Comparison of ENCODE assay signal across 1 cellular context in the genomic region with DNA sequence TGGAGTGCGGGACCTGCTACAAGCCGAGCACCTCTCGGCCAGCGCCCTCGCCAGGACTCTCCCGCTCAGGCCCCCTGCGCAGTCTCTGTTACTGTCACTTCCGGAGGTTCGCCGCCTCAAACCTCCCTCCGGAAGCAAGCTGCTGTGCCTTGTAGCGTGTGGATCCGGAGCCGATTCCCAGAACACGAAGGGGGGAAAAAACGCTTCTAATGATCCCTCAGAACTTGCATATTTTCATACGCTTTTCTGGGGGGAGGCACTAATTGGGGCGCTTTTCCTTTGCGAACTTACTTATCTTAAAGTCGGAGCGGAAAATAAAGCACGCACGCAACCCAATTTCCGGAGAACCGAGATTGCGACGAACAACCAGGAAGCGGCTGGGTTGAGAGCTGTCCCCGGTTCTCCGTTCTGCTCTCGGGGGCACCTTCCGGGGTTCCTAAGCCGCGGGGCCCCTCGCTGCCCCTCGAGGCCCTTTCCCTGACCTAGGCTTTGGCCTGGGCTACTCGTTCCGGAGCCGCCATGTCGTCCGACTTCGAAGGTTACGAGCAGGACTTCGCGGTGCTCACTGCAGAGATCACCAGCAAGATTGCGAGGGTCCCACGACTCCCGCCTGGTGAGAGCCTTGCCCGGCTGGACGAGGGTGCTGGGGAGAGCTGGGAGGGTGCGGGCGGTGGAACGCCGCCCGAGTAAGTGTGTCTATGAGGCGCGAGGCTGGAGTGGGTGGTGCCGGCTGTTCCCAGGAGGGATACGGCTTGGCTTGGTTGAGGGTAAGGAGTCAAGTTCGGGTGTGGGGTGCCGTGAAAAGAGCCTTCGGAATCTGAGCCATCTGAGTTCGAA.
A peak's percentile ranks its signal among the peaks of the same experiment; 100 is the strongest.
TF ChIP-seq lines count a peak whose summit lies in the region.

A gene (plus strand): TSS at position 361 of the 837 bp plus-strand sequence. CDS start 159 bp downstream, at position 520.
A gene with protein sequence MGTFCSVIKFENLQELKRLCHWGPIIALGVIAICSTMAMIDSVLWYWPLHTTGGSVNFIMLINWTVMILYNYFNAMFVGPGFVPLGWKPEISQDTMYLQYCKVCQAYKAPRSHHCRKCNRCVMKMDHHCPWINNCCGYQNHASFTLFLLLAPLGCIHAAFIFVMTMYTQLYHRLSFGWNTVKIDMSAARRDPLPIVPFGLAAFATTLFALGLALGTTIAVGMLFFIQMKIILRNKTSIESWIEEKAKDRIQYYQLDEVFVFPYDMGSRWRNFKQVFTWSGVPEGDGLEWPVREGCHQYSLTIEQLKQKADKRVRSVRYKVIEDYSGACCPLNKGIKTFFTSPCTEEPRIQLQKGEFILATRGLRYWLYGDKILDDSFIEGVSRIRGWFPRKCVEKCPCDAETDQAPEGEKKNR (minus strand): TSS at position 60 of the 837 bp plus-strand sequence. CDS start 1,478 bp downstream, outside the sequence.

TF ChIP-seq in K562, 482 proteins besides CTCF, POLR2A, EP300 and RAD21 (continued from another document and continues in another):
- TF ChIP-seq, protein P1, sequence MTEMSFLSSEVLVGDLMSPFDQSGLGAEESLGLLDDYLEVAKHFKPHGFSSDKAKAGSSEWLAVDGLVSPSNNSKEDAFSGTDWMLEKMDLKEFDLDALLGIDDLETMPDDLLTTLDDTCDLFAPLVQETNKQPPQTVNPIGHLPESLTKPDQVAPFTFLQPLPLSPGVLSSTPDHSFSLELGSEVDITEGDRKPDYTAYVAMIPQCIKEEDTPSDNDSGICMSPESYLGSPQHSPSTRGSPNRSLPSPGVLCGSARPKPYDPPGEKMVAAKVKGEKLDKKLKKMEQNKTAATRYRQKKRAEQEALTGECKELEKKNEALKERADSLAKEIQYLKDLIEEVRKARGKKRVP (CRISPR knock-in tag; IDR thresholded peaks at IDR 0.05) = no peak
- TF ChIP-seq TSC22D4 (tag; IDR thresholded peaks at IDR 0.05) (no peak), DDX20 (tag; IDR thresholded peaks at IDR 0.05; ENCODE audit: low read depth) (no peak), MEIS2 (IDR thresholded peaks at IDR 0.05; ENCODE audit: partially characterized antibody) (no peak), ETV5 (CRISPR knock-in tag; IDR thresholded peaks at IDR 0.05; ENCODE audit: low read depth) (peak; percentile 26; the same call in 1 of the 2 replicates), SIN3B (IDR thresholded peaks at IDR 0.05; ENCODE audit: low read depth) (peak; percentile 95), STAT5B (CRISPR knock-in tag; IDR thresholded peaks at IDR 0.05) (no peak), GABPA (tag; conservative IDR thresholded peaks at IDR 0.05; ENCODE audit: low read depth) (peak; percentile 97), ZNF785 (CRISPR knock-in tag; IDR thresholded peaks at IDR 0.05) (no peak), ZC3H8 (IDR thresholded peaks at IDR 0.05) (no peak), KAT8 (IDR thresholded peaks at IDR 0.05; ENCODE audit: low read depth) (peak; percentile 76), CTBP1 (IDR thresholded peaks at IDR 0.05; ENCODE audit: borderline replicate concordance) (peak; percentile 50; the same call in 1 of the 2 replicates), XRCC4 (IDR thresholded peaks at IDR 0.05; ENCODE audit: extremely low read depth, insufficient read depth, insufficient read length) (no peak), CSDE1 (IDR thresholded peaks at IDR 0.05) (0 out of 4 replicates have a peak, but pooled peaks of 1 of the 2 experiments have one; percentile 28), ZNF79 (CRISPR knock-in tag; IDR thresholded peaks at IDR 0.05; ENCODE audit: low read depth) (no peak), NFXL1 (CRISPR knock-in tag; IDR thresholded peaks at IDR 0.05) (no peak), NR3C1 (CRISPR knock-in tag; IDR thresholded peaks at IDR 0.05) (no peak), MTA3 (IDR thresholded peaks at IDR 0.05; ENCODE audit: borderline replicate concordance) (no peak), NR2C2 (CRISPR knock-in tag; IDR thresholded peaks at IDR 0.05) (no peak), NR2C2 (tag; IDR thresholded peaks at IDR 0.05) (peak; percentile 83), HMG20A (CRISPR knock-in tag; conservative IDR thresholded peaks at IDR 0.05) (no peak), SNRNP70 (optimal IDR thresholded peaks at IDR 0.05; ENCODE audit: low read depth, low read length) (no peak), RBFOX2 (IDR thresholded peaks at IDR 0.05; ENCODE audit: low read depth, low read length) (peak; percentile 89), ETV1 (tag; conservative IDR thresholded peaks at IDR 0.05; ENCODE audit: low read depth) (peak; percentile 86), MIER1 (IDR thresholded peaks at IDR 0.05; ENCODE audit: low read depth) (no peak)
- TF ChIP-seq, protein P2, sequence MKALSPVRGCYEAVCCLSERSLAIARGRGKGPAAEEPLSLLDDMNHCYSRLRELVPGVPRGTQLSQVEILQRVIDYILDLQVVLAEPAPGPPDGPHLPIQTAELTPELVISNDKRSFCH (CRISPR knock-in tag; IDR thresholded peaks at IDR 0.05) = no peak
- TF ChIP-seq, protein P2 (tag; IDR thresholded peaks at IDR 0.05) = 0 out of 2 replicates have a peak, but pooled peaks have one; percentile 21
- TF ChIP-seq, protein P3, sequence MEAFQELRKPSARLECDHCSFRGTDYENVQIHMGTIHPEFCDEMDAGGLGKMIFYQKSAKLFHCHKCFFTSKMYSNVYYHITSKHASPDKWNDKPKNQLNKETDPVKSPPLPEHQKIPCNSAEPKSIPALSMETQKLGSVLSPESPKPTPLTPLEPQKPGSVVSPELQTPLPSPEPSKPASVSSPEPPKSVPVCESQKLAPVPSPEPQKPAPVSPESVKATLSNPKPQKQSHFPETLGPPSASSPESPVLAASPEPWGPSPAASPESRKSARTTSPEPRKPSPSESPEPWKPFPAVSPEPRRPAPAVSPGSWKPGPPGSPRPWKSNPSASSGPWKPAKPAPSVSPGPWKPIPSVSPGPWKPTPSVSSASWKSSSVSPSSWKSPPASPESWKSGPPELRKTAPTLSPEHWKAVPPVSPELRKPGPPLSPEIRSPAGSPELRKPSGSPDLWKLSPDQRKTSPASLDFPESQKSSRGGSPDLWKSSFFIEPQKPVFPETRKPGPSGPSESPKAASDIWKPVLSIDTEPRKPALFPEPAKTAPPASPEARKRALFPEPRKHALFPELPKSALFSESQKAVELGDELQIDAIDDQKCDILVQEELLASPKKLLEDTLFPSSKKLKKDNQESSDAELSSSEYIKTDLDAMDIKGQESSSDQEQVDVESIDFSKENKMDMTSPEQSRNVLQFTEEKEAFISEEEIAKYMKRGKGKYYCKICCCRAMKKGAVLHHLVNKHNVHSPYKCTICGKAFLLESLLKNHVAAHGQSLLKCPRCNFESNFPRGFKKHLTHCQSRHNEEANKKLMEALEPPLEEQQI (IDR thresholded peaks at IDR 0.05) = peak; percentile 66; the same call in 1 of the 2 replicates
- TF ChIP-seq, protein P4, sequence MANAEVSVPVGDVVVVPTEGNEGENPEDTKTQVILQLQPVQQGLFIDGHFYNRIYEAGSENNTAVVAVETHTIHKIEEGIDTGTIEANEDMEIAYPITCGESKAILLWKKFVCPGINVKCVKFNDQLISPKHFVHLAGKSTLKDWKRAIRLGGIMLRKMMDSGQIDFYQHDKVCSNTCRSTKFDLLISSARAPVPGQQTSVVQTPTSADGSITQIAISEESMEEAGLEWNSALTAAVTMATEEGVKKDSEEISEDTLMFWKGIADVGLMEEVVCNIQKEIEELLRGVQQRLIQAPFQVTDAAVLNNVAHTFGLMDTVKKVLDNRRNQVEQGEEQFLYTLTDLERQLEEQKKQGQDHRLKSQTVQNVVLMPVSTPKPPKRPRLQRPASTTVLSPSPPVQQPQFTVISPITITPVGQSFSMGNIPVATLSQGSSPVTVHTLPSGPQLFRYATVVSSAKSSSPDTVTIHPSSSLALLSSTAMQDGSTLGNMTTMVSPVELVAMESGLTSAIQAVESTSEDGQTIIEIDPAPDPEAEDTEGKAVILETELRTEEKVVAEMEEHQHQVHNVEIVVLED (CRISPR knock-in tag; IDR thresholded peaks at IDR 0.05) = no peak
- TF ChIP-seq, protein P5, sequence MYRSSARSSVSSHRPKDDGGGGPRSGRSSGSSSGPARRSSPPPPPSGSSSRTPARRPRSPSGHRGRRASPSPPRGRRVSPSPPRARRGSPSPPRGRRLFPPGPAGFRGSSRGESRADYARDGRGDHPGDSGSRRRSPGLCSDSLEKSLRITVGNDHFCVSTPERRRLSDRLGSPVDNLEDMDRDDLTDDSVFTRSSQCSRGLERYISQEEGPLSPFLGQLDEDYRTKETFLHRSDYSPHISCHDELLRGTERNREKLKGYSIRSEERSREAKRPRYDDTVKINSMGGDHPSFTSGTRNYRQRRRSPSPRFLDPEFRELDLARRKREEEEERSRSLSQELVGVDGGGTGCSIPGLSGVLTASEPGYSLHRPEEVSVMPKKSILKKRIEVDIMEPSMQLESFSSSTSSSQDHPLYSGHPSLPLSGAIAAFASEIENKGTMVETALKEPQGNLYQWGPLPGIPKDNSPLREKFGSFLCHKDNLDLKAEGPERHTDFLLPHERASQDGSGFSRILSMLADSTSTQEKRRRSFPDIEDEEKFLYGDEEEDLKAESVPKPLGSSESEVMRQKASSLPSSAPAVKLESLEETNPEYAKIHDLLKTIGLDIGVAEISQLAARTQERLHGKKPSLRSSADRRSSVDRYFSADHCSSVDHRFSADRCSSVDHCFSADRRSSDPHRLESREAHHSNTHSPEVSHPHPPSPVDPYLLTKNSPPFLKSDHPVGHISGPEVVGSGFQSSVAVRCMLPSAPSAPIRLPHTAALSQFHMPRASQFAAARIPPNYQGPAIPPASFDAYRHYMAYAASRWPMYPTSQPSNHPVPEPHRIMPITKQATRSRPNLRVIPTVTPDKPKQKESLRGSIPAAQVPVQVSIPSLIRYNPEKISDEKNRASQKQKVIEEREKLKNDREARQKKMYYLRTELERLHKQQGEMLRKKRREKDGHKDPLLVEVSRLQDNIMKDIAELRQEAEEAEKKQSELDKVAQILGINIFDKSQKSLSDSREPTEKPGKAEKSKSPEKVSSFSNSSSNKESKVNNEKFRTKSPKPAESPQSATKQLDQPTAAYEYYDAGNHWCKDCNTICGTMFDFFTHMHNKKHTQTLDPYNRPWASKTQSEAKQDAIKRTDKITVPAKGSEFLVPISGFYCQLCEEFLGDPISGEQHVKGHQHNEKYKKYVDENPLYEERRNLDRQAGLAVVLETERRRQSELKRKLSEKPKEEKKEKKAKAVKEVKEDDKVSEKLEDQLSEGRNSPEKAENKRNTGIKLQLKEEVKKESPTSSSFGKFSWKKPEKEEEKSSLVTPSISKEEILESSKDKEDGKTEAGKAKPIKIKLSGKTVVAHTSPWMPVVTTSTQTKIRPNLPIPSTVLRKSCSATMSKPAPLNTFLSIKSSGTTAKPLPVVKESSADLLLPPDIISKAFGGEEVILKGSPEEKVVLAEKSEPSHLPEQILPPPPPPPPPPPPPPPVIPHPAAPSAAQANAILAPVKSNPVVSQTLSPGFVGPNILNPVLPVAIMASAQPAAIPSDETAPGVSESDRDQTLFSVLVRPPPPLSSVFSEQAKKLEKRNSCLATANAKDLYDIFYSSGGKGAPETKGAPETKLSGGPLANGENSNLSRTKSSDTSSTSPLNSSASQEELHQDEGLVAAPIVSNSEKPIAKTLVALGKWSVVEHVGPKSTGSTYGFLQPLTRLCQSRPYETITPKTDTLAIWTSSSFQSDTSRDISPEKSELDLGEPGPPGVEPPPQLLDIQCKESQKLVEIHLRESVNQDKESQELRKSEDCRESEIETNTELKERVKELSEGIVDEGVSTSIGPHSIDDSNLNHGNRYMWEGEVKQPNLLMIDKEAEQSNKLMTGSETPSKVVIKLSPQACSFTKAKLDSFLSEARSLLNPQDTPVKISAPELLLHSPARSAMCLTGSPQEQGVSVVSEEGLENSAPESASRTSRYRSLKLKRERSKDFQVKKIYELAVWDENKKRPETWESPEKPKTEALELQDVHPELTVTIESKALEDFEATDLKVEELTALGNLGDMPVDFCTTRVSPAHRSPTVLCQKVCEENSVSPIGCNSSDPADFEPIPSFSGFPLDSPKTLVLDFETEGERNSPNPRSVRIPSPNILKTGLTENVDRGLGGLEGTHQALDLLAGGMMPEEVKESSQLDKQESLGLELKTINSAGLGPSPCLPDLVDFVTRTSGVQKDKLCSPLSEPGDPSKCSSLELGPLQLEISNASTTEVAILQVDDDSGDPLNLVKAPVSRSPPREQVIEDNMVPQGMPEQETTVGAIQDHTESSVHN (IDR thresholded peaks at IDR 0.05; ENCODE audit: borderline replicate concordance in 1 of 2, low read depth in 1 of 2) = no peak
- TF ChIP-seq, protein P6, sequence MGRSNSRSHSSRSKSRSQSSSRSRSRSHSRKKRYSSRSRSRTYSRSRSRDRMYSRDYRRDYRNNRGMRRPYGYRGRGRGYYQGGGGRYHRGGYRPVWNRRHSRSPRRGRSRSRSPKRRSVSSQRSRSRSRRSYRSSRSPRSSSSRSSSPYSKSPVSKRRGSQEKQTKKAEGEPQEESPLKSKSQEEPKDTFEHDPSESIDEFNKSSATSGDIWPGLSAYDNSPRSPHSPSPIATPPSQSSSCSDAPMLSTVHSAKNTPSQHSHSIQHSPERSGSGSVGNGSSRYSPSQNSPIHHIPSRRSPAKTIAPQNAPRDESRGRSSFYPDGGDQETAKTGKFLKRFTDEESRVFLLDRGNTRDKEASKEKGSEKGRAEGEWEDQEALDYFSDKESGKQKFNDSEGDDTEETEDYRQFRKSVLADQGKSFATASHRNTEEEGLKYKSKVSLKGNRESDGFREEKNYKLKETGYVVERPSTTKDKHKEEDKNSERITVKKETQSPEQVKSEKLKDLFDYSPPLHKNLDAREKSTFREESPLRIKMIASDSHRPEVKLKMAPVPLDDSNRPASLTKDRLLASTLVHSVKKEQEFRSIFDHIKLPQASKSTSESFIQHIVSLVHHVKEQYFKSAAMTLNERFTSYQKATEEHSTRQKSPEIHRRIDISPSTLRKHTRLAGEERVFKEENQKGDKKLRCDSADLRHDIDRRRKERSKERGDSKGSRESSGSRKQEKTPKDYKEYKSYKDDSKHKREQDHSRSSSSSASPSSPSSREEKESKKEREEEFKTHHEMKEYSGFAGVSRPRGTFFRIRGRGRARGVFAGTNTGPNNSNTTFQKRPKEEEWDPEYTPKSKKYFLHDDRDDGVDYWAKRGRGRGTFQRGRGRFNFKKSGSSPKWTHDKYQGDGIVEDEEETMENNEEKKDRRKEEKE (IDR thresholded peaks at IDR 0.05; ENCODE audit: borderline replicate concordance in 1 of 2, control insufficient read depth in 1 of 2, low read depth in 2 of 2, low read length in 1 of 2) = 0 out of 4 replicates have a peak, but pooled peaks of 1 of the 2 experiments have one; percentile 63
- TF ChIP-seq, protein P7, sequence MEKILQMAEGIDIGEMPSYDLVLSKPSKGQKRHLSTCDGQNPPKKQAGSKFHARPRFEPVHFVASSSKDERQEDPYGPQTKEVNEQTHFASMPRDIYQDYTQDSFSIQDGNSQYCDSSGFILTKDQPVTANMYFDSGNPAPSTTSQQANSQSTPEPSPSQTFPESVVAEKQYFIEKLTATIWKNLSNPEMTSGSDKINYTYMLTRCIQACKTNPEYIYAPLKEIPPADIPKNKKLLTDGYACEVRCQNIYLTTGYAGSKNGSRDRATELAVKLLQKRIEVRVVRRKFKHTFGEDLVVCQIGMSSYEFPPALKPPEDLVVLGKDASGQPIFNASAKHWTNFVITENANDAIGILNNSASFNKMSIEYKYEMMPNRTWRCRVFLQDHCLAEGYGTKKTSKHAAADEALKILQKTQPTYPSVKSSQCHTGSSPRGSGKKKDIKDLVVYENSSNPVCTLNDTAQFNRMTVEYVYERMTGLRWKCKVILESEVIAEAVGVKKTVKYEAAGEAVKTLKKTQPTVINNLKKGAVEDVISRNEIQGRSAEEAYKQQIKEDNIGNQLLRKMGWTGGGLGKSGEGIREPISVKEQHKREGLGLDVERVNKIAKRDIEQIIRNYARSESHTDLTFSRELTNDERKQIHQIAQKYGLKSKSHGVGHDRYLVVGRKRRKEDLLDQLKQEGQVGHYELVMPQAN (IDR thresholded peaks at IDR 0.05; ENCODE audit: borderline replicate concordance) = peak; percentile 54; the same call in 1 of the 2 replicates
